Comparison of ENCODE assay signal across 1 cellular context in genomic region chr1:32709075-32709474, GRCh38.
TF ChIP-seq lines count a peak whose summit lies in the region.

No MANE protein-coding gene starts in this region.

TF ChIP-seq in H1, 55 proteins besides CTCF, POLR2A, EP300 and RAD21 (continued from another document):
- no peak for TF ChIP-seq CHD7 (IDR thresholded peaks at IDR 0.05; ENCODE audit: insufficient replicate concordance, low read length)
- TF ChIP-seq TAF1 (IDR thresholded peaks at IDR 0.05; ENCODE audit: low read depth, low read length), result no peak
- TF ChIP-seq HDAC6 (IDR thresholded peaks at IDR 0.05; ENCODE audit: low read depth, low read length), result no peak
- no peak for TF ChIP-seq RNF2 (IDR thresholded peaks at IDR 0.05; ENCODE audit: borderline replicate concordance, low read depth, low read length, missing control alignments, poor library complexity, severe bottlenecking)
- TF ChIP-seq ASH2L (IDR thresholded peaks at IDR 0.05; ENCODE audit: low read length), result no peak
- TF ChIP-seq SRF (IDR thresholded peaks at IDR 0.05; ENCODE audit: low read depth, low read length), result no peak
- no peak for TF ChIP-seq RFX5 (IDR thresholded peaks at IDR 0.05; ENCODE audit: borderline replicate concordance, low read depth, low read length)
- TF ChIP-seq CTBP2 (IDR thresholded peaks at IDR 0.05; ENCODE audit: borderline replicate concordance, insufficient read depth, insufficient read length, low read length), result no peak
- no peak for TF ChIP-seq ATF2 (IDR thresholded peaks at IDR 0.05; ENCODE audit: low read length)
- no peak for TF ChIP-seq MAFK (IDR thresholded peaks at IDR 0.05; ENCODE audit: low read depth, low read length)
- TF ChIP-seq BACH1 (IDR thresholded peaks at IDR 0.05; ENCODE audit: low read length), result no peak
- TF ChIP-seq E2F6 (IDR thresholded peaks at IDR 0.05), result no peak
